ENCODE assay signal across 8 cellular contexts in genomic region chr1:207335695-207336363, GRCh38. TPM values are rescaled to one million over a fixed set of nuclear protein-coding genes. Genes with fewer than 3 reads are reported as not detected.
A peak's percentile ranks its signal among the peaks of the same experiment; 100 is the strongest.
DNase-seq lines count a peak whose midpoint lies in the region; ATAC-seq and TF ChIP-seq lines count a peak whose summit lies in the region.

No MANE protein-coding gene starts in this region.

- no peak for TF ChIP-seq CTCF in NB4 (IDR thresholded peaks at IDR 0.05; ENCODE audit: low read depth, low read length)
- TF ChIP-seq CTCF in transverse colon (IDR thresholded peaks at IDR 0.05): no peak
- no peak for TF ChIP-seq CTCF in vagina (IDR thresholded peaks at IDR 0.05)

- DNase-seq in activated CD4-positive, alpha-beta T cell treated with anti-CD3 and anti-CD28 coated beads for 36 hours: peak; percentile 21
- DNase-seq in activated CD4-positive, alpha-beta T cell treated with anti-CD3 and anti-CD28 coated beads, Interleukin-2, amount 50 U/mL, for 48 hours: no peak
- DNase-seq in NB4 (ENCODE audit: low read depth) (peak; percentile 59), fibroblast of gingiva (ENCODE audit: low read depth) (peak; percentile 34), transverse colon (no peak), NCI-H2081 treated with DMSO at 0.1 percent for 48 hours (lab: John Stamatoyannopoulos, UW) (no peak), vagina (ENCODE audit: extremely low spot score in 2 of 2) (no peak)

- intact Hi-C loops in activated CD4-positive, alpha-beta T cell treated with anti-CD3 and anti-CD28 coated beads for 36 hours (cut with DNase I, micrococcal nuclease): loop anchor here (1.0 to 5.0 kb wide), 7 partner anchors 15 to 284 kb away; partner anchors contain the start of genes CD55 (in 2 of the 2), PFKFB2 (in 1 of the 2) and YOD1 (in 1 of the 2)
- intact Hi-C loops in transverse colon (cut with DNase I; ENCODE audit: low total_unique reads) (no loop called here), vagina (cut with DNase I) (no loop called here)

- H3K27me3 ChIP-seq in transverse colon (no peaks in the 10 kb centered on the region), vagina (no peaks in the 10 kb centered on the region)

- H3K9me3 Mint-ChIP-seq in activated CD4-positive, alpha-beta T cell treated with anti-CD3 and anti-CD28 coated beads for 36 hours (ENCODE audit: low read depth): peaks cover 17% of the 10 kb centered on the region

- H3K9me3 ChIP-seq in transverse colon (no peaks in the 10 kb centered on the region), vagina (peaks cover 3% of the 10 kb centered on the region)

- no peak for TF ChIP-seq EP300 in transverse colon (IDR thresholded peaks at IDR 0.05; ENCODE audit: low read depth)

- H3K36me3 Mint-ChIP-seq in activated CD4-positive, alpha-beta T cell treated with anti-CD3 and anti-CD28 coated beads for 36 hours (ENCODE audit: low read depth): peaks cover 86% of the 10 kb centered on the region

- H3K4me1 ChIP-seq in transverse colon (no peaks in the 10 kb centered on the region), vagina (no peaks in the 10 kb centered on the region)

- H3K4me3 ChIP-seq in NB4 (ENCODE audit: low read depth, low read length): no peak overlapping the region
- no peak overlapping the region for H3K4me3 ChIP-seq in transverse colon
- no peak overlapping the region for H3K4me3 ChIP-seq in vagina

- H3K27ac Mint-ChIP-seq in activated CD4-positive, alpha-beta T cell treated with anti-CD3 and anti-CD28 coated beads for 36 hours: peak overlapping the region; percentile 86

- 52 to 66% methylated on average over 5 to 6 of the region's 6 CpGs for WGBS in transverse colon (ENCODE audit: low coverage in 1 of 2), 2 donors

- no peaks in the 10 kb centered on the region for H3K27me3 Mint-ChIP-seq in activated CD4-positive, alpha-beta T cell treated with anti-CD3 and anti-CD28 coated beads for 36 hours

- no peak for TF ChIP-seq POLR2A in NB4 (IDR thresholded peaks at IDR 0.05; ENCODE audit: extremely low read depth, insufficient read length)
- TF ChIP-seq POLR2A in transverse colon (IDR thresholded peaks at IDR 0.05): no peak
- no peak for TF ChIP-seq POLR2A in vagina (IDR thresholded peaks at IDR 0.05)

- in situ Hi-C loops in transverse colon (cut with MboI; ENCODE audit: low pct_ligation_motif_present in 1 of 4, low pct_unique_long_range_greater_than_20kb in 1 of 4, low sequenced_read_pairs in 3 of 4): no loop called here

- peak; percentile 50 for ATAC-seq in activated CD4-positive, alpha-beta T cell treated with anti-CD3 and anti-CD28 coated beads for 36 hours
- peak; percentile 54 for ATAC-seq in HG02588 (IDR thresholded peaks at IDR 0.05; ENCODE audit: unreplicated experiment)

- H3K27ac ChIP-seq in transverse colon (peak overlapping the region in 3 of 4 donors; percentile 32 to 59 (median 50)), vagina (no peak overlapping the region)

- peaks cover 59% of the 10 kb centered on the region for H3K4me1 Mint-ChIP-seq in activated CD4-positive, alpha-beta T cell treated with anti-CD3 and anti-CD28 coated beads for 36 hours

- CTCF ChIA-PET in activated CD4-positive, alpha-beta T cell treated with anti-CD3 and anti-CD28 coated beads for 36 hours (lab: Charles Lee): interaction anchor here (1.2 to 3.0 kb wide), 6 partner anchors 13 to 164 kb away, joined by 3 to 23 read pairs (median 6); partner anchors contain the start of gene CD55

- POLR2A ChIA-PET in activated CD4-positive, alpha-beta T cell treated with anti-CD3 and anti-CD28 coated beads for 36 hours (lab: Charles Lee): interaction anchor here (0.6 to 3.0 kb wide), 6 partner anchors 9 to 410 kb away, joined by 3 to 49 read pairs (median 4); partner anchors contain the start of gene CD55

- H3K36me3 ChIP-seq in transverse colon (peaks cover 2 to 66% (median 13%) of the 10 kb centered on the region in 4 donors), vagina (peaks cover 0 to 44% of the 10 kb centered on the region in 2 donors)

- H3K4me3 Mint-ChIP-seq in activated CD4-positive, alpha-beta T cell treated with anti-CD3 and anti-CD28 coated beads for 36 hours: peak overlapping the region; percentile 8

RNA-seq across cellular contexts. Expression of gene CD55, which starts 14.4 kb away (rescaled TPM):
- total RNA-seq in activated CD4-positive, alpha-beta T cell treated with anti-CD3 and anti-CD28 coated beads for 36 hours: 10 to 100 TPM; 56.8 to 92.7 TPM
- total RNA-seq in transverse colon (10 to 100 TPM in 3 of 4 donors, 1 to 10 TPM in 1; 8.0 to 75.4 (median 40.1) TPM), vagina (106 TPM)

Comparison
In these comparisons a context has a peak if more than half of its experiments do, and no peak if none do; other contexts are left out.
1. DNase-seq: peak in activated CD4-positive, alpha-beta T cell treated with anti-CD3 and anti-CD28 coated beads for 36 hours (single experiment), NB4 (single experiment) and fibroblast of gingiva (single experiment); none in activated CD4-positive, alpha-beta T cell treated with anti-CD3 and anti-CD28 coated beads, Interleukin-2, amount 50 U/mL, for 48 hours (0 of 2), transverse colon (single experiment), NCI-H2081 treated with DMSO at 0.1 percent for 48 hours (single experiment) and vagina (0 of 2).
2. intact Hi-C loops: an anchor here in activated CD4-positive, alpha-beta T cell treated with anti-CD3 and anti-CD28 coated beads for 36 hours (1.0 to 5.0 kb wide); none called in transverse colon and vagina.